Comparison of ENCODE assay signal across 9 cellular contexts in genomic region chr3:4495294-4496110, GRCh38. TPM values are rescaled to one million over a fixed set of nuclear protein-coding genes. Genes with fewer than 3 reads are reported as not detected.
DNase-seq lines count a peak whose midpoint lies in the region; ATAC-seq and TF ChIP-seq lines count a peak whose summit lies in the region.
"Had no signal": no experiment of that assay in that cellular context is flagged by ENCODE, and none has a peak within 500 bp of the region (broad histone marks: within the 10 kb centered on the region; RNA-seq: fewer than 3 reads in every experiment).

No MANE protein-coding gene starts in this region.

- H3K9ac ChIP-seq in SK-N-SH: no peak overlapping the region

- CTCF ChIA-PET in SK-N-SH (lab: Yijun Ruan, JAX): interaction anchor here (0.7 to 7.8 kb wide), 8 partner anchors 10 to 145 kb away, joined by 3 to 44 read pairs (median 4); no protein-coding TSS in a partner anchor

- no peak for TF ChIP-seq EP300 in SK-N-SH (IDR thresholded peaks at IDR 0.05; ENCODE audit: borderline replicate concordance in 1 of 2, low read depth in 1 of 2, low read length in 1 of 2)

- H3K4me3 Mint-ChIP-seq in stimulated activated naive B cell treated with anti-CD40 and anti-IgM and Interleukin-4, amounts not matched to agents 10 μg/mL and 1 μg/mL and 100 μg/mL, for 72 hours: peak overlapping the region; percentile 93 to 94

- no peak for TF ChIP-seq POLR2A in Peyer's patch (IDR thresholded peaks at IDR 0.05)
- peak; percentile 15 for TF ChIP-seq POLR2A in erythroblast (IDR thresholded peaks at IDR 0.05; ENCODE audit: low read length)

- no peaks in the 10 kb centered on the region for H4K20me1 ChIP-seq in SK-N-SH (ENCODE audit: insufficient read depth)

- H3K4me1 ChIP-seq in SK-N-SH (ENCODE audit: control insufficient read depth in 1 of 2, insufficient read depth in 2 of 2, low read depth in 1 of 2, low read length in 1 of 2): peaks cover 0 to 21% of the 10 kb centered on the region in 2 experiments; a peak in 2 of 4 replicates
- H3K4me1 ChIP-seq in Peyer's patch: peaks cover 0 to 11% (median 0%) of the 10 kb centered on the region in 4 donors

- H3K4me2 ChIP-seq in SK-N-SH: 0 out of 2 replicates have a peak overlapping the region, but pooled peaks have one; percentile 99

- no peak for TF ChIP-seq RAD21 in SK-N-SH (IDR thresholded peaks at IDR 0.05; ENCODE audit: low read length)

- H3K36me3 ChIP-seq in SK-N-SH (replicated peaks in 1 of 2; ENCODE audit: control insufficient read depth in 1 of 2, insufficient read depth in 2 of 2, low read length in 1 of 2): no peaks in the 10 kb centered on the region
- no peaks in the 10 kb centered on the region for H3K36me3 ChIP-seq in Peyer's patch

- H3K9me2 ChIP-seq in SK-N-SH: no peaks in the 10 kb centered on the region

- TF ChIP-seq CTCF in SK-N-SH (IDR thresholded peaks at IDR 0.05) (no peak), Peyer's patch (IDR thresholded peaks at IDR 0.05) (no peak)

- H3K27ac Mint-ChIP-seq in stimulated activated naive B cell treated with anti-CD40 and anti-IgM and Interleukin-4, amounts not matched to agents 10 μg/mL and 1 μg/mL and 100 μg/mL, for 72 hours: peak overlapping the region; percentile 62

- POLR2A ChIA-PET in SK-N-SH (lab: Yijun Ruan, JAX): interaction anchor here (1.0 kb wide), 1 partner anchor 9 kb away, joined by 3 read pairs; no protein-coding TSS in a partner anchor

- H3K27me3 ChIP-seq in SK-N-SH (ENCODE audit: insufficient read depth): no peaks in the 10 kb centered on the region
- no peaks in the 10 kb centered on the region for H3K27me3 ChIP-seq in Peyer's patch

- H3K9me3 Mint-ChIP-seq in stimulated activated naive B cell treated with anti-CD40 and anti-IgM and Interleukin-4, amounts not matched to agents 10 μg/mL and 1 μg/mL and 100 μg/mL, for 72 hours: no peaks in the 10 kb centered on the region

- H3K27me3 Mint-ChIP-seq in stimulated activated naive B cell treated with anti-CD40 and anti-IgM and Interleukin-4, amounts not matched to agents 10 μg/mL and 1 μg/mL and 100 μg/mL, for 72 hours: peaks cover 0 to 6% of the 10 kb centered on the region in 2 donors

- H3K4me3 ChIP-seq in SK-N-SH (ENCODE audit: low read depth in 2 of 2, low read length in 1 of 2) (peak overlapping the region in 1 of 2 experiments; percentile 96; a peak in 1 of 4 replicates), Peyer's patch (peak overlapping the region in 3 of 4 donors; percentile 60 to 95 (median 76))

- H2AFZ ChIP-seq in SK-N-SH (ENCODE audit: low read depth): no peak overlapping the region

- WGBS in SK-N-SH (ENCODE audit: low lambda C conversion rate): 95% methylated on average over 3 of the region's 3 CpGs

- no peak overlapping the region for H3K27ac ChIP-seq in SK-N-SH (ENCODE audit: low read depth in 2 of 2, low read length in 1 of 2)
- peak overlapping the region; percentile 7 to 92 (median 56) for H3K27ac ChIP-seq in Peyer's patch

- H3F3A ChIP-seq in SK-N-SH (replicated peaks; ENCODE audit: insufficient read depth): peaks cover 3% of the 10 kb centered on the region

- ATAC-seq in SK-N-SH treated with all-trans-retinoic acid at 6 μM for 48 hours: no peak
- ATAC-seq in stimulated activated naive B cell treated with anti-CD40 and anti-IgM and Interleukin-4, amounts not matched to agents 10 μg/mL and 1 μg/mL and 100 μg/mL, for 72 hours (replicated peaks): no peak
- ATAC-seq in HG02798 (IDR thresholded peaks at IDR 0.05; ENCODE audit: poor library complexity, unreplicated experiment): no peak
- ATAC-seq: HCT116 had no signal

- H3K9me3 ChIP-seq in SK-N-SH (no peaks in the 10 kb centered on the region), Peyer's patch (no peaks in the 10 kb centered on the region)

- peaks cover 47 to 56% of the 10 kb centered on the region in 2 donors for H3K36me3 Mint-ChIP-seq in stimulated activated naive B cell treated with anti-CD40 and anti-IgM and Interleukin-4, amounts not matched to agents 10 μg/mL and 1 μg/mL and 100 μg/mL, for 72 hours

- H3K4me1 Mint-ChIP-seq in stimulated activated naive B cell treated with anti-CD40 and anti-IgM and Interleukin-4, amounts not matched to agents 10 μg/mL and 1 μg/mL and 100 μg/mL, for 72 hours: peaks cover 40 to 71% of the 10 kb centered on the region in 2 donors

- no peaks in the 10 kb centered on the region for H3K79me2 ChIP-seq in SK-N-SH (ENCODE audit: insufficient read depth)

- DNase-seq in SK-N-SH (no peak), Peyer's patch (no peak), erythroblast (lab: John Stamatoyannopoulos, UW) (peak; percentile 34 to 51), SW480 (ENCODE audit: low spot score) (no peak)
- no peak for DNase-seq in stimulated activated naive B cell treated with anti-CD40 and anti-IgM and Interleukin-4, amounts not matched to agents 10 μg/mL and 1 μg/mL and 100 μg/mL, for 72 hours
- no peak for DNase-seq in stimulated activated CD8-positive, alpha-beta memory T cell treated with anti-CD3 and anti-CD28 coated beads, Interleukin-4, amount 100 ng/mL, for 48 hours

TF ChIP-seq in SK-N-SH, 30 proteins besides CTCF, POLR2A, EP300 and RAD21 (continues in another document):
- TF ChIP-seq USF2 (IDR thresholded peaks at IDR 0.05; ENCODE audit: borderline replicate concordance, low read depth, low read length) (no peak), MAX (IDR thresholded peaks at IDR 0.05; ENCODE audit: low read depth) (no peak), SIN3A (IDR thresholded peaks at IDR 0.05; ENCODE audit: borderline replicate concordance, low read depth, low read length) (no peak), ZBTB33 (IDR thresholded peaks at IDR 0.05; ENCODE audit: borderline replicate concordance, low read depth) (no peak)

TF ChIP-seq in SK-N-SH treated with all-trans-retinoic acid at 6 μM for 48 hours, 23 proteins besides CTCF, POLR2A, EP300 and RAD21 (continues in another document):
- TF ChIP-seq GLIS3 (CRISPR knock-in tag; IDR thresholded peaks at IDR 0.05) (no peak), ZNF70 (CRISPR knock-in tag; IDR thresholded peaks at IDR 0.05) (no peak), TSHZ2 (CRISPR knock-in tag; IDR thresholded peaks at IDR 0.05) (no peak), TCF4 (CRISPR knock-in tag; IDR thresholded peaks at IDR 0.05; ENCODE audit: borderline replicate concordance) (no peak), ZC3H10 (CRISPR knock-in tag; IDR thresholded peaks at IDR 0.05) (no peak), BACH2 (CRISPR knock-in tag; IDR thresholded peaks at IDR 0.05; ENCODE audit: borderline replicate concordance) (no peak)
- TF ChIP-seq, protein P1, sequence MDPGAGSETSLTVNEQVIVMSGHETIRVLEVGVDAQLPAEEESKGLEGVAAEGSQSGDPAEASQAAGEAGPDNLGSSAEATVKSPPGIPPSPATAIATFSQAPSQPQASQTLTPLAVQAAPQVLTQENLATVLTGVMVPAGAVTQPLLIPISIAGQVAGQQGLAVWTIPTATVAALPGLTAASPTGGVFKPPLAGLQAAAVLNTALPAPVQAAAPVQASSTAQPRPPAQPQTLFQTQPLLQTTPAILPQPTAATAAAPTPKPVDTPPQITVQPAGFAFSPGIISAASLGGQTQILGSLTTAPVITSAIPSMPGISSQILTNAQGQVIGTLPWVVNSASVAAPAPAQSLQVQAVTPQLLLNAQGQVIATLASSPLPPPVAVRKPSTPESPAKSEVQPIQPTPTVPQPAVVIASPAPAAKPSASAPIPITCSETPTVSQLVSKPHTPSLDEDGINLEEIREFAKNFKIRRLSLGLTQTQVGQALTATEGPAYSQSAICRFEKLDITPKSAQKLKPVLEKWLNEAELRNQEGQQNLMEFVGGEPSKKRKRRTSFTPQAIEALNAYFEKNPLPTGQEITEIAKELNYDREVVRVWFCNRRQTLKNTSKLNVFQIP (CRISPR knock-in tag; IDR thresholded peaks at IDR 0.05; ENCODE audit: borderline replicate concordance, low read depth): no peak
- TF ChIP-seq, protein P2, sequence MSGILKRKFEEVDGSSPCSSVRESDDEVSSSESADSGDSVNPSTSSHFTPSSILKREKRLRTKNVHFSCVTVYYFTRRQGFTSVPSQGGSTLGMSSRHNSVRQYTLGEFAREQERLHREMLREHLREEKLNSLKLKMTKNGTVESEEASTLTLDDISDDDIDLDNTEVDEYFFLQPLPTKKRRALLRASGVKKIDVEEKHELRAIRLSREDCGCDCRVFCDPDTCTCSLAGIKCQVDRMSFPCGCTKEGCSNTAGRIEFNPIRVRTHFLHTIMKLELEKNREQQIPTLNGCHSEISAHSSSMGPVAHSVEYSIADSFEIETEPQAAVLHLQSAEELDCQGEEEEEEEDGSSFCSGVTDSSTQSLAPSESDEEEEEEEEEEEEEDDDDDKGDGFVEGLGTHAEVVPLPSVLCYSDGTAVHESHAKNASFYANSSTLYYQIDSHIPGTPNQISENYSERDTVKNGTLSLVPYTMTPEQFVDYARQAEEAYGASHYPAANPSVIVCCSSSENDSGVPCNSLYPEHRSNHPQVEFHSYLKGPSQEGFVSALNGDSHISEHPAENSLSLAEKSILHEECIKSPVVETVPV (CRISPR knock-in tag; IDR thresholded peaks at IDR 0.05): no peak

RNA-seq across cellular contexts. Expression of gene ITPR1, which starts 2.4 kb away (rescaled TPM):
- polyA plus RNA-seq in SK-N-SH (2012; rRNA removed): 5.9 and 8.0 TPM in 2 replicates
- 7.1 and 7.3 TPM in 2 replicates for polyA plus RNA-seq in SK-N-SH (2012; cell fraction: cytosol; rRNA removed)
- polyA plus RNA-seq in SK-N-SH (2012; cell fraction: nucleus; rRNA removed): 6.9 and 14.0 TPM in 2 replicates
- 100 to 1,000 TPM in 1 of 4 donors, 10 to 100 TPM in 3; 13.3 to 142 (median 22.7) TPM for total RNA-seq in Peyer's patch

RNA-seq across cellular contexts. Expression of gene SUMF1, which starts 28.4 kb away (rescaled TPM):
- 56.9 and 74.9 TPM in 2 replicates for polyA plus RNA-seq in SK-N-SH (2012; rRNA removed)
- 64.7 and 74.9 TPM in 2 replicates for polyA plus RNA-seq in SK-N-SH (2012; cell fraction: cytosol; rRNA removed)
- polyA plus RNA-seq in SK-N-SH (2012; cell fraction: nucleus; rRNA removed): 37.0 and 45.0 TPM in 2 replicates
- total RNA-seq in Peyer's patch: 10 to 100 TPM; 15.7 to 28.9 (median 26.8) TPM

Comparison
In these comparisons a context has a peak if more than half of its experiments do, and no peak if none do; other contexts are left out.
1. DNase-seq: peak in erythroblast (2 of 2); none in SK-N-SH (single experiment), Peyer's patch (0 of 3), stimulated activated naive B cell treated with anti-CD40 and anti-IgM and Interleukin-4, amounts not matched to agents 10 μg/mL and 1 μg/mL and 100 μg/mL, for 72 hours (single experiment), SW480 (single experiment) and stimulated activated CD8-positive, alpha-beta memory T cell treated with anti-CD3 and anti-CD28 coated beads, Interleukin-4, amount 100 ng/mL, for 48 hours (single experiment).
2. H3K27ac ChIP-seq: peak in Peyer's patch (4 of 4); none in SK-N-SH (0 of 2).